In the genomic region with DNA sequence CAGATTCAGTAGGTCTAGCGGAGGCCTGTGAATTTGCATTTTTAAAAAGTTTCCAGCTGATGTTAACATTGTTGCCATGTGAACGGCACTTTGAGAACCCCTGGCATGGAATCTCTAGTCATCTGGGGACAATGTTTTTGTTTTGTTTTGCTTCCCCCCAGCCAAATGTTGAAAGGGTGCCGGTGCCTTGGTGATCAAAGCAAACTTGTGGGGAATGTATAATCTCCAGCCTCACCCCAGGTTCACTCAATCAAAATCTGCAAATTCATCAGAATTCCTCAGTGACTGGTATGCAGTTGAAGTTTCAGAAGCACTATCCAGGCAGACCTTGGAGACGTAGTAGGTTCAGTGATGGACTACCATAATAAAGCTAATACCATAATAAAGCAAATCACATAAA, we compare ENCODE assay signal across 32 cellular contexts.
"Had no signal": no experiment of that assay in that cellular context is flagged by ENCODE, and none has a peak within 500 bp of the region (broad histone marks: within the 10 kb centered on the region; RNA-seq: fewer than 3 reads in every experiment).

No MANE protein-coding gene starts in this region.

- H3K9ac ChIP-seq: SK-N-SH had no signal

- H3K4me1 ChIP-seq: Peyer's patch, SJSA1 had no signal

- H3K36me3 ChIP-seq: cardiac muscle cell, Peyer's patch, SJSA1 had no signal

- H3K27ac ChIP-seq: cardiac muscle cell, Peyer's patch, SJSA1, VCaP had no signal

- H3K27me3 ChIP-seq: cardiac muscle cell, Peyer's patch had no signal

- H3K9me3 ChIP-seq: Peyer's patch, SJSA1, SK-N-SH had no signal

- DNase-seq: activated CD4-positive, alpha-beta memory T cell treated with anti-CD3 and anti-CD28 coated beads, Interleukin-2, amount 10 ng/mL, durations not matched to agents 7 days and 5 days; activated CD4-positive, alpha-beta T cell treated with anti-CD3 and anti-CD28 coated beads for 1 hour; activated CD4-positive, alpha-beta T cell treated with anti-CD3 and anti-CD28 coated beads for 48 hours; activated CD4-positive, CD25-positive, alpha-beta regulatory T cell; activated CD8-positive, alpha-beta memory T cell treated with anti-CD3 and anti-CD28 coated beads for 24 hours; activated CD8-positive, alpha-beta memory T cell treated with anti-CD3 and anti-CD28 coated beads, Interleukin-2, amount 10 ng/mL, durations not matched to agents 7 days and 5 days; activated CD8-positive, alpha-beta memory T cell treated with anti-CD3 and anti-CD28 coated beads, Interleukin-2, amount 50 U/mL, for 48 hours; activated effector memory CD4-positive, alpha-beta T cell treated with Interleukin-2 at 50 U/mL for 16 hours; activated naive CD4-positive, alpha-beta T cell treated with anti-CD3 and anti-CD28 coated beads, Interleukin-2, amount 10 ng/mL, durations not matched to agents 7 days and 5 days; activated naive CD8-positive, alpha-beta T cell treated with anti-CD3 and anti-CD28 coated beads, Interleukin-2, amount 50 U/mL, for 24 hours; activated T-cell treated with anti-CD3 and anti-CD28 coated beads, Interleukin-2, amount 50 U/mL, for 48 hours; anterior cingulate cortex; NCI-H1105; NCI-H1417 treated with DMSO at 0.1 percent for 48 hours; NCI-H187 treated with DMSO at 0.1 percent for 48 hours; NCI-H2081; NCI-H2171 treated with DMSO at 0.1 percent for 48 hours; NCI-H2227 treated with DMSO at 0.1 percent for 48 hours; NCI-H446 treated with DMSO at 0.1 percent for 48 hours; NCI-H524 treated with DMSO at 0.1 percent for 48 hours; PC-3; Peyer's patch; RPMI8226; SHP77 treated with DMSO at 0.1 percent for 48 hours; SK-N-SH; T-cell; T-helper 2 cell; T-helper 9 cell had no signal

- H3K4me3 ChIP-seq: cardiac muscle cell, K562, Peyer's patch, SJSA1 had no signal
